ENCODE assay signal across 12 cellular contexts in the genomic region with DNA sequence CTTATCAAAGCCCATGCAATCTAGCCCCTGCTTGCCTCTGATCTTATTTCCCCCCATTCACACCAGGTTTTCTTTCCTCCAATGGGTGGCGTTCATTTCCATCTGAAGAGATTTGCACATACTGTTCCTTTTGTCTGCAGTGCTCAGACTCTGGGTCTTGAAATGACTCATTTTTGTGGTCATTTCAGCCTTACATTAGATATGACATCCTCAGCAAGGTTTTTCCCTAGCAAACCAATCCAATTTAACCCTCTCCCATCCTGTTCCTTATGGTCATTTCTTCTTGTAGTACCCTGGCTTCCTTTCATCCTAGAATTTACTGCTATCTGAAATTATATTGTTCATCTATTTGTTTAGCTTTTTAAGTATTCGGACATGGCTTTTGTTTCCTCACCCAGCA. TPM values are rescaled to one million over a fixed set of nuclear protein-coding genes. Genes with fewer than 3 reads are reported as not detected.
DNase-seq lines count a peak whose midpoint lies in the region; ATAC-seq, FAIRE-seq and TF ChIP-seq lines count a peak whose summit lies in the region.
"Had no signal": no experiment of that assay in that cellular context is flagged by ENCODE, and none has a peak within 500 bp of the region (broad histone marks: within the 10 kb centered on the region; RNA-seq: fewer than 3 reads in every experiment).

No MANE protein-coding gene starts in this region.

- no peak overlapping the region for H3K4me3 ChIP-seq in endothelial cell of umbilical vein (replicated peaks in 1 of 3; ENCODE audit: insufficient read depth in 1 of 3, low read depth in 1 of 3, low read length in 3 of 3)

- TF ChIP-seq POLR2A in endothelial cell of umbilical vein (IDR thresholded peaks at IDR 0.05; ENCODE audit: low read depth, low read length), result no peak

- CTCF ChIA-PET in endothelial cell of umbilical vein (lab: Charles Lee), result interaction anchor here (0.7 to 0.9 kb wide), 2 partner anchors 43 to 249 kb away, joined by 3 read pairs; no protein-coding TSS in a partner anchor

- no peaks in the 10 kb centered on the region for H3K9me3 ChIP-seq in endothelial cell of umbilical vein (replicated peaks; ENCODE audit: control insufficient read depth, insufficient read depth, low read length)

- no peak overlapping the region for H2AFZ ChIP-seq in endothelial cell of umbilical vein (ENCODE audit: low read depth, low read length)

- ATAC-seq in GM18517 (IDR thresholded peaks at IDR 0.05; ENCODE audit: unreplicated experiment) (peak; percentile 74), GM21737 (IDR thresholded peaks at IDR 0.05; ENCODE audit: unreplicated experiment) (peak; percentile 64), HG03469 (IDR thresholded peaks at IDR 0.05; ENCODE audit: unreplicated experiment) (peak; percentile 89), GM21423 (IDR thresholded peaks at IDR 0.05; ENCODE audit: unreplicated experiment) (no peak)

- no peaks in the 10 kb centered on the region for H3K79me2 ChIP-seq in endothelial cell of umbilical vein (ENCODE audit: control insufficient read depth, insufficient read depth, low read length)

- H3K4me1 ChIP-seq in endothelial cell of umbilical vein (ENCODE audit: control insufficient read depth, extremely low read depth, insufficient read depth, low read length), result no peaks in the 10 kb centered on the region

- no peak for TF ChIP-seq CTCF in endothelial cell of umbilical vein (IDR thresholded peaks at IDR 0.05; ENCODE audit: extremely low read depth in 1 of 2, insufficient read depth in 1 of 2, low read depth in 1 of 2, low read length in 2 of 2)

- intact Hi-C loops in endothelial cell of umbilical vein (cut with micrococcal nuclease), result no loop called here

- H3K4me2 ChIP-seq in endothelial cell of umbilical vein (ENCODE audit: insufficient read depth, low read length), result no peak overlapping the region

- no TSS peak for BruUV-seq in endothelial cell of umbilical vein (replicated peaks; lab: Mats Ljungman, UMichigan)

- H3K36me3 ChIP-seq in endothelial cell of umbilical vein (ENCODE audit: control insufficient read depth in 2 of 2, extremely low read depth in 1 of 2, insufficient read depth in 2 of 2, low read length in 2 of 2), result no peaks in the 10 kb centered on the region

- no peak for DNase-seq in endothelial cell of umbilical vein (ENCODE audit: low read depth, low spot score)
- DNase-seq in activated CD4-positive, alpha-beta T cell treated with anti-CD3 and anti-CD28 coated beads for 1 hour, result no peak
- DNase-seq in hypothalamus (lab: John Stamatoyannopoulos, UW), result no peak
- DNase-seq in AG08395 (ENCODE audit: low spot score), result no peak
- DNase-seq: activated CD4-positive, CD25-positive, alpha-beta regulatory T cell treated with anti-CD3 and anti-CD28 coated beads, Interleukin-2, amount 50 U/mL, for 72 hours; activated naive CD4-positive, alpha-beta T cell treated with anti-CD3 and anti-CD28 coated beads, Interleukin-2, amount 50 U/mL, for 16 hours; stimulated activated naive CD4-positive, alpha-beta T cell had no signal

- FAIRE-seq in endothelial cell of umbilical vein (lab: Jason Lieb, UNC), result no peak
- FAIRE-seq: GM12891 had no signal

- no peak overlapping the region for H3K9ac ChIP-seq in endothelial cell of umbilical vein (replicated peaks; ENCODE audit: extremely low read depth, insufficient read depth, low read length)

- H4K20me1 ChIP-seq in endothelial cell of umbilical vein (replicated peaks; ENCODE audit: control insufficient read depth, extremely low read depth, insufficient read depth, low read length), result no peaks in the 10 kb centered on the region

- POLR2A ChIA-PET in endothelial cell of umbilical vein (lab: Charles Lee), result no interaction called here

- dilution Hi-C loops in endothelial cell of umbilical vein (cut with MboI; ENCODE audit: extremely low pct_ligation_motif_present, low sequenced_read_pairs), result no loop called here

- no peaks in the 10 kb centered on the region for H3K27me3 ChIP-seq in endothelial cell of umbilical vein (ENCODE audit: control insufficient read depth in 2 of 2, insufficient read depth in 2 of 2, low read length in 2 of 2)

- H3K9me1 ChIP-seq in endothelial cell of umbilical vein (replicated peaks; ENCODE audit: control insufficient read depth, extremely low read depth, insufficient read depth, low read length), result no peaks in the 10 kb centered on the region

- H3K27ac ChIP-seq in endothelial cell of umbilical vein (ENCODE audit: insufficient read depth, low read depth, low read length), result no peak overlapping the region

TF ChIP-seq in endothelial cell of umbilical vein, 7 proteins besides CTCF, POLR2A, EP300 and RAD21:
- peak; percentile 31 for TF ChIP-seq FOS (IDR thresholded peaks at IDR 0.05; ENCODE audit: borderline replicate concordance, insufficient read depth, low read length)
- no peak for TF ChIP-seq POLR2AphosphoS5 (IDR thresholded peaks at IDR 0.05; ENCODE audit: insufficient read depth, low read depth, low read length)
- TF ChIP-seq, protein P1, sequence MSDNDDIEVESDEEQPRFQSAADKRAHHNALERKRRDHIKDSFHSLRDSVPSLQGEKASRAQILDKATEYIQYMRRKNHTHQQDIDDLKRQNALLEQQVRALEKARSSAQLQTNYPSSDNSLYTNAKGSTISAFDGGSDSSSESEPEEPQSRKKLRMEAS (IDR thresholded peaks at IDR 0.05; ENCODE audit: insufficient read depth, insufficient read length), result no peak

RNA-seq across cellular contexts. Expression of a gene that starts 42.5 kb away (rescaled TPM):
- not detected in 2 replicates for total RNA-seq in endothelial cell of umbilical vein
- not detected in 2 replicates for polyA plus RNA-seq in endothelial cell of umbilical vein
- polyA plus RNA-seq in endothelial cell of umbilical vein (2011; cell fraction: cytosol; rRNA removed), result 0.01 TPM in 1 of 2 replicates, not detected in the other
- polyA plus RNA-seq in endothelial cell of umbilical vein (2011; cell fraction: nucleus; rRNA removed), result 0.03 and 0.06 TPM in 2 replicates
- not detected in 2 replicates for polyA plus RNA-seq in endothelial cell of umbilical vein (2012)
- polyA minus RNA-seq in endothelial cell of umbilical vein, result not detected in 2 replicates
- polyA minus RNA-seq in endothelial cell of umbilical vein (2011; cell fraction: cytosol; rRNA and poly(A)+ RNA removed), result not detected
- 0.05 and 0.24 TPM in 2 replicates for polyA minus RNA-seq in endothelial cell of umbilical vein (2011; cell fraction: nucleus; rRNA and poly(A)+ RNA removed)
